Comparison of ENCODE assay signal across 9 cellular contexts in genomic region chr14:49623941-49624806, GRCh38. TPM values are rescaled to one million over a fixed set of nuclear protein-coding genes. Genes with fewer than 3 reads are reported as not detected.
DNase-seq lines count a peak whose midpoint lies in the region; ATAC-seq and TF ChIP-seq lines count a peak whose summit lies in the region.
"Had no signal": no experiment of that assay in that cellular context is flagged by ENCODE, and none has a peak within 500 bp of the region (broad histone marks: within the 10 kb centered on the region; RNA-seq: fewer than 3 reads in every experiment).

No MANE protein-coding gene starts in this region.

- POLR2A ChIA-PET in WTC11 (lab: Charles Lee): interaction anchor here (0.9 to 1.3 kb wide), 2 partner anchors 10 to 228 kb away, joined by 3 to 5 read pairs; partner anchors contain the start of gene NEMF

- DNase-seq in HAP-1 (ENCODE audit: low spot score in 2 of 2) (no peak), WTC11 (ENCODE audit: low spot score) (no peak), foreskin keratinocyte (peak; percentile 78 to 87), NCI-H1105 treated with DMSO at 0.1 percent for 48 hours (lab: John Stamatoyannopoulos, UW) (no peak), H4 (ENCODE audit: low spot score) (no peak)

- H3K9me3 ChIP-seq in HAP-1: no peaks in the 10 kb centered on the region
- H3K9me3 ChIP-seq: gastroesophageal sphincter had no signal

- H3K36me3 ChIP-seq in ACC112 (ENCODE audit: insufficient read depth, low read length): 0 out of 2 replicates have a peak, but pooled peaks cover 11% of the 10 kb centered on the region
- H3K36me3 ChIP-seq in HAP-1 (replicated peaks): peaks cover 15% of the 10 kb centered on the region

- ATAC-seq in WTC11: no peak
- peak; percentile 49 for ATAC-seq in foreskin keratinocyte
- ATAC-seq in HG02642 (IDR thresholded peaks at IDR 0.05; ENCODE audit: poor library complexity, unreplicated experiment): no peak
- no peak for ATAC-seq in GM18870 (IDR thresholded peaks at IDR 0.05; ENCODE audit: unreplicated experiment)
- ATAC-seq: gastroesophageal sphincter had no signal

- H2AFZ ChIP-seq in ACC112 (ENCODE audit: low read length, unreplicated experiment): no peak overlapping the region

- H3K27ac ChIP-seq in ACC112 (ENCODE audit: low read depth, low read length) (peak overlapping the region; percentile 5; the same call in 1 of the 2 replicates), foreskin keratinocyte (peak overlapping the region; percentile 24)

- CTCF ChIA-PET in WTC11 (lab: Charles Lee): interaction anchor here (0.7 to 1.2 kb wide), 3 partner anchors 10 to 400 kb away, joined by 3 to 8 read pairs (median 3); partner anchors contain the start of gene NEMF

- H3K4me3 Mint-ChIP-seq in WTC11: no peak overlapping the region

- H3K4me1 Mint-ChIP-seq in WTC11: peaks cover 18% of the 10 kb centered on the region

- H3K27me3 Mint-ChIP-seq in WTC11 (ENCODE audit: low read depth): no peaks in the 10 kb centered on the region

- H3K27me3 ChIP-seq in ACC112 (ENCODE audit: insufficient read depth, low read length): no peaks in the 10 kb centered on the region
- H3K27me3 ChIP-seq in HAP-1 (ENCODE audit: low read depth): no peaks in the 10 kb centered on the region
- H3K27me3 ChIP-seq in foreskin keratinocyte: no peaks in the 10 kb centered on the region
- H3K27me3 ChIP-seq: gastroesophageal sphincter had no signal

- H3K4me1 ChIP-seq in ACC112 (ENCODE audit: control insufficient read depth, insufficient read depth, low read length, unreplicated experiment) (peaks cover 20% of the 10 kb centered on the region), HAP-1 (peaks cover 15% of the 10 kb centered on the region), foreskin keratinocyte (peaks cover 23% of the 10 kb centered on the region)

- H3K9me3 Mint-ChIP-seq in WTC11: no peaks in the 10 kb centered on the region

- H3K4me3 ChIP-seq in ACC112 (ENCODE audit: low read depth, low read length) (peak overlapping the region; percentile 84), HAP-1 (peak overlapping the region; percentile 83)
- H3K4me3 ChIP-seq: gastroesophageal sphincter had no signal

- H3K79me2 ChIP-seq in ACC112 (ENCODE audit: control insufficient read depth, insufficient read depth, low read length, unreplicated experiment): peaks cover 64% of the 10 kb centered on the region

- in situ Hi-C loops in HAP-1 (cut with MboI; ENCODE audit: low sequenced_read_pairs): no loop called here

- no peak for TF ChIP-seq CTCF in WTC11 (IDR thresholded peaks at IDR 0.05)
- no peak for TF ChIP-seq CTCF in foreskin keratinocyte (conservative IDR thresholded peaks at IDR 0.05)

- H3K36me3 Mint-ChIP-seq in WTC11: peaks cover 21% of the 10 kb centered on the region

- H3K27ac Mint-ChIP-seq in WTC11: peak overlapping the region; percentile 32; the same call in 1 of the 2 replicates

TF ChIP-seq in WTC11, 78 proteins besides CTCF, POLR2A, EP300 and RAD21:
- no peak for TF ChIP-seq ATF2 (CRISPR knock-in tag; IDR thresholded peaks at IDR 0.05; ENCODE audit: borderline replicate concordance, low read depth)
- TF ChIP-seq GTF2I (CRISPR knock-in tag; conservative IDR thresholded peaks at IDR 0.05): 0 out of 2 replicates have a peak, but pooled peaks have one; percentile 65

RNA-seq across cellular contexts. Expression of gene MGAT2, which starts 3.6 kb away (rescaled TPM):
- total RNA-seq in WTC11 (2021) (24.5 to 27.7 TPM (median 25.2 TPM) in 3 replicates), foreskin keratinocyte (40.0 and 42.3 TPM in 2 replicates)
- polyA plus RNA-seq in foreskin keratinocyte: 21.3 and 23.7 TPM in 2 replicates
- total RNA-seq in H4 (2014; rRNA removed; shearing (Covaris generic)): 63.2 and 67.8 TPM in 2 replicates

RNA-seq across cellular contexts. Expression of gene RPL36AL, which starts 3.7 kb away (rescaled TPM):
- total RNA-seq in WTC11 (2021): 173 to 212 TPM (median 177 TPM) in 3 replicates
- total RNA-seq in foreskin keratinocyte: 328 and 359 TPM in 2 replicates
- 478 and 511 TPM in 2 replicates for polyA plus RNA-seq in foreskin keratinocyte
- 316 and 358 TPM in 2 replicates for total RNA-seq in H4 (2014; rRNA removed; shearing (Covaris generic))

RNA-seq across cellular contexts. Expression of gene DNAAF2, which starts 10.9 kb away (rescaled TPM):
- total RNA-seq in WTC11 (2021): 19.9 to 22.8 TPM (median 22.5 TPM) in 3 replicates
- 9.9 and 10.3 TPM in 2 replicates for total RNA-seq in foreskin keratinocyte
- polyA plus RNA-seq in foreskin keratinocyte: 4.9 and 6.3 TPM in 2 replicates
- total RNA-seq in H4 (2014; rRNA removed; shearing (Covaris generic)): 13.3 and 15.1 TPM in 2 replicates

RNA-seq across cellular contexts. Expression of gene LRR1, which starts 25.4 kb away (rescaled TPM):
- total RNA-seq in WTC11 (2021): 32.5 to 42.6 TPM (median 32.8 TPM) in 3 replicates
- 27.5 and 30.7 TPM in 2 replicates for total RNA-seq in foreskin keratinocyte
- 30.1 and 31.4 TPM in 2 replicates for polyA plus RNA-seq in foreskin keratinocyte
- 34.7 and 53.2 TPM in 2 replicates for total RNA-seq in H4 (2014; rRNA removed; shearing (Covaris generic))

RNA-seq across cellular contexts. Expression of gene RPS29, which starts 38.0 kb away (rescaled TPM):
- 2,168 to 2,393 TPM (median 2,330 TPM) in 3 replicates for total RNA-seq in WTC11 (2021)
- total RNA-seq in foreskin keratinocyte: 2,385 and 2,618 TPM in 2 replicates
- polyA plus RNA-seq in foreskin keratinocyte: 4,380 and 4,703 TPM in 2 replicates
- total RNA-seq in H4 (2014; rRNA removed; shearing (Covaris generic)): 6,941 and 8,566 TPM in 2 replicates

Comparison
In these comparisons a context has a peak if more than half of its experiments do, and no peak if none do; other contexts are left out.
1. DNase-seq: peak in foreskin keratinocyte (2 of 2); none in HAP-1 (0 of 2), WTC11 (single experiment), NCI-H1105 treated with DMSO at 0.1 percent for 48 hours (single experiment) and H4 (single experiment).